Comparison of ENCODE assay signal across 1 cellular context in the genomic region with DNA sequence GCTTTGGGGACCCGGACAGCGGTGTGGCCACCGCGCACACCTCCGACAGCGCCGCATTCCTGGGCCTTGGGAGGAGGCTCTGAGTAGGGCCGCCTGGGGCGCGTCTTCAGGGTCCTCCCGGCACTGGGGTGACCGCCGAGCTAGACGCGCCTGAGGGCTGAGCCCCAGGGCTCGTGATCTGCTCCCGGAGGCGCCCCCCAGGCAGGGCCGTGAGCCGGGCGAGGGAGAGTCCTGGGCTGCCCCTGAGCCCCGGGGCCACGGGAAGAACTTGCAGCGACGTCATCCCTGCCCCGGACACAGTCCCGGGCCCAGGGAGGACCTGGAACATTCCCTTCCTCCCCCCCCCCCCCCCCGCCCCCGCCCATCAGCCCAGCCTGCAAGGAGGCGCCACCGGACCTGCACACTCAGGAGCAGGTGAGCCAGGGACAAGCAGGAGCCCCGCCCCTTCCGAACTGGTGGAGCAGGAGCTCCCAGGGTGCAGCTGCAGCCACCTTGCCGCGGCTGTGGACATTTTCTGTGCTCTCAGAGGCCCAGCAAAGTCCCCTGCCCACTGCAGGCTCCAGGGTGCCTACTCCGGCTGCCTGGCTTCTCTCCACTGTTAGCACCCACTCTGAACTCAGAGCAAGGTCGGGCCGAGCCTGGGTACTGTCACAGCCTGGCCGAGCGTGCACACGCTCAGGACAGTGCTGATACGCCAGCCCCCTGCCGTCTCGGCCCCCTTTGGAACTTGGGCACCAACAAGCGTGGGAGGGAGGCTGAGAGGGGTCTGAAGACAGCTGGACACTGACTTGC.
TF ChIP-seq lines count a peak whose summit lies in the region.

No MANE protein-coding gene starts in this region.

TF ChIP-seq in H1, 55 proteins besides CTCF, POLR2A, EP300 and RAD21:
- TF ChIP-seq MAX (IDR thresholded peaks at IDR 0.05) (peak; percentile 45; the same call in 1 of the 2 replicates), POLR2AphosphoS5 (IDR thresholded peaks at IDR 0.05; ENCODE audit: low read depth, low read length) (peak; percentile 50), RBBP5 (IDR thresholded peaks at IDR 0.05; ENCODE audit: borderline replicate concordance, low read depth, low read length) (0 out of 2 replicates have a peak, but pooled peaks have one; percentile 51), BCL11A (IDR thresholded peaks at IDR 0.05; ENCODE audit: low read depth in 2 of 2, low read length in 2 of 2) (no peak), PHF8 (conservative IDR thresholded peaks at IDR 0.05; ENCODE audit: low read depth, low read length) (peak; percentile 82), TEAD4 (IDR thresholded peaks at IDR 0.05; ENCODE audit: low read depth, low read length) (peak; percentile 81), ATF2 (IDR thresholded peaks at IDR 0.05; ENCODE audit: low read length) (peak; percentile 54; the same call in 1 of the 2 replicates), CHD2 (IDR thresholded peaks at IDR 0.05; ENCODE audit: low read length) (no peak), CTBP2 (IDR thresholded peaks at IDR 0.05; ENCODE audit: borderline replicate concordance, insufficient read depth, insufficient read length, low read length) (no peak), POU5F1 (IDR thresholded peaks at IDR 0.05; ENCODE audit: low read depth, low read length) (no peak), EZH2 (IDR thresholded peaks at IDR 0.05; ENCODE audit: low read depth, low read length, severe bottlenecking) (no peak), RXRA (IDR thresholded peaks at IDR 0.05; ENCODE audit: insufficient read depth, low read depth, low read length) (no peak), KDM4A (IDR thresholded peaks at IDR 0.05; ENCODE audit: low read depth, low read length, severe bottlenecking) (peak; percentile 92), BRCA1 (IDR thresholded peaks at IDR 0.05; ENCODE audit: low read depth, low read length) (no peak), CREB1 (IDR thresholded peaks at IDR 0.05) (0 out of 2 replicates have a peak, but pooled peaks have one; percentile 33), NANOG (IDR thresholded peaks at IDR 0.05; ENCODE audit: insufficient read depth, low read depth, low read length, poor library complexity, severe bottlenecking) (peak; percentile 6)
- TF ChIP-seq, protein P1, sequence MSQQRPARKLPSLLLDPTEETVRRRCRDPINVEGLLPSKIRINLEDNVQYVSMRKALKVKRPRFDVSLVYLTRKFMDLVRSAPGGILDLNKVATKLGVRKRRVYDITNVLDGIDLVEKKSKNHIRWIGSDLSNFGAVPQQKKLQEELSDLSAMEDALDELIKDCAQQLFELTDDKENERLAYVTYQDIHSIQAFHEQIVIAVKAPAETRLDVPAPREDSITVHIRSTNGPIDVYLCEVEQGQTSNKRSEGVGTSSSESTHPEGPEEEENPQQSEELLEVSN (IDR thresholded peaks at IDR 0.05) = peak; percentile 9; the same call in 1 of the 2 replicates
